Comparison of ENCODE assay signal across 8 cellular contexts in the genomic region with DNA sequence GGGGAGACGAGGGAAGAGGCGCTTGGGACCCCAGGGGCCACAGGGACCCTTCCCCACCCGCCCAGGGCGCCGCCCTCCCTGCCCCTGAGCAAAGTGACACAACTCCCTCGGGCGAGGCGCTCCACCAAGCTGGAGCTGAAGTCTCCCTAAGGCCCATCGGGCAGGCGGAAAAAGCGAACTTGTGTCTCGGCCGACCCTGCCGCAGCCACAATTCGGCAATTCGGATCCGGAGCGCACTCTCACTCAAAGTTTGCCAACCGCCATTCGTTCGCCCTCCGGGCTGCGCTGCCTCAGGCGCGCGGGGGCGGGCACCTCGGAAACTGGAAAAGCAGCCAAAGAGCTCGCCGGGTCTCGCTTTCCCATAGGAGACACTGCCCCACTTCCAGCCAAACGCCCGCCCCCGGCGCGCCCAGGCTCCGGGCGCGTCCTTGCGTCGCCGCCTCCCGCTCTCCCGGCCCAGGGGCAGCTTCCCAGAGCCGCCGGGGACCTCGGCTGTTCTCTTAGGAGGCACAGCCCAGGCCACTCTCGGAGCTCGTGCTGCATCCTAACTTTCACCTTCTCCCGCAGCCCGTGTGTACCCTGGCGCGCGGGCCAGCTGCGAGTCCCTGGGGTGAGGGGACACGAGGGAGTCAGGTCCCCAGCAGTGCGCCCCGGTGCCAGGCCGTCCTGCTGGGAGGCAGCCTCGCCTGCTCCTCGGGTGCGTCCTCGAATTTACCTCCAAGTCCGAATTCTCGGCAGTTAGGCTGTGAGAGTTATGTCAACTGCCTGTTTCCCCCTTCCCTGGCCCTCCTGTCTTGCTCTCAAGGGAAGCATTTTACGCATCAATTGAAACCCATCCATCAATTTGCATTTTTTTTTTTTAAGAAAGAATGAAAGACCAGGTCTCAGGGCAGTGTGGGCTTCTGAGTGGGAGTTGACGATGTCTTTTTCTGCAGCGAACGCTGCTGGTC. TPM values are rescaled to one million over a fixed set of nuclear protein-coding genes. Genes with fewer than 3 reads are reported as not detected.
DNase-seq lines count a peak whose midpoint lies in the region; ATAC-seq and TF ChIP-seq lines count a peak whose summit lies in the region.

No MANE protein-coding gene starts in this region.

- no peak overlapping the region for H3K27ac Mint-ChIP-seq in activated naive CD8-positive, alpha-beta T cell treated with anti-CD3 and anti-CD28 coated beads for 36 hours

- H3K4me3 Mint-ChIP-seq in activated naive CD8-positive, alpha-beta T cell treated with anti-CD3 and anti-CD28 coated beads for 36 hours: peak overlapping the region; percentile 66

- H3K4me3 ChIP-seq in BJ (ENCODE audit: low read depth, low read length) (peak overlapping the region; percentile 78), cardiac muscle cell (peak overlapping the region; percentile 78), osteoblast (ENCODE audit: insufficient read depth, low read length) (peak overlapping the region; percentile 80)

- H3K4me2 ChIP-seq in osteoblast (ENCODE audit: insufficient read depth, low read length): peak overlapping the region; percentile 83

- no peak for DNase-seq in BJ (ENCODE audit: low read depth)
- peak; percentile 65 for DNase-seq in GM20000 (ENCODE audit: low spot score)
- DNase-seq in NCI-H446 treated with DMSO at 0.1 percent for 48 hours (lab: John Stamatoyannopoulos, UW): peak; percentile 21
- peak; percentile 16 for DNase-seq in activated naive CD8-positive, alpha-beta T cell treated with anti-CD3 and anti-CD28 coated beads for 36 hours
- DNase-seq in cardiac muscle cell (ENCODE audit: low read depth in 1 of 2, low spot score in 1 of 2): peak; percentile 64 to 77
- DNase-seq in osteoblast (ENCODE audit: insufficient read length, low spot score, missing footprints): peak; percentile 94
- no peak for DNase-seq in MV-4-11 (lab: John Stamatoyannopoulos, UW)

- peaks cover 13% of the 10 kb centered on the region for H3K36me3 Mint-ChIP-seq in activated naive CD8-positive, alpha-beta T cell treated with anti-CD3 and anti-CD28 coated beads for 36 hours

- H3K4me1 ChIP-seq in cardiac muscle cell (ENCODE audit: low read depth) (peaks cover 18% of the 10 kb centered on the region), osteoblast (ENCODE audit: insufficient read depth, low read length) (peaks cover 12% of the 10 kb centered on the region)

- peaks cover 1% of the 10 kb centered on the region for H3K9me3 Mint-ChIP-seq in activated naive CD8-positive, alpha-beta T cell treated with anti-CD3 and anti-CD28 coated beads for 36 hours

- no peaks in the 10 kb centered on the region for H3K36me3 ChIP-seq in BJ (ENCODE audit: control insufficient read depth, insufficient read depth, low read length)
- H3K36me3 ChIP-seq in cardiac muscle cell: no peaks in the 10 kb centered on the region
- no peaks in the 10 kb centered on the region for H3K36me3 ChIP-seq in osteoblast (ENCODE audit: insufficient read depth, low read length)

- H3K27ac ChIP-seq in cardiac muscle cell: no peak overlapping the region
- H3K27ac ChIP-seq in osteoblast (ENCODE audit: low read depth, low read length): no peak overlapping the region

- peaks cover 21% of the 10 kb centered on the region for H3K79me2 ChIP-seq in osteoblast (ENCODE audit: insufficient read depth, low read length)

- TF ChIP-seq CTCF in BJ (IDR thresholded peaks at IDR 0.05; ENCODE audit: insufficient read depth, low read depth, low read length): no peak
- no peak for TF ChIP-seq CTCF in GM20000 (IDR thresholded peaks at IDR 0.05; ENCODE audit: extremely low read depth, missing control alignments)
- TF ChIP-seq CTCF in cardiac muscle cell (IDR thresholded peaks at IDR 0.05; ENCODE audit: low read depth, low read length): no peak
- TF ChIP-seq CTCF in osteoblast (IDR thresholded peaks at IDR 0.05; ENCODE audit: extremely low read depth, low read depth, low read length): no peak

- CTCF ChIA-PET in BJ (lab: Yijun Ruan, JAX): interaction anchor here (0.8 to 2.2 kb wide), 5 partner anchors 11 to 243 kb away, joined by 3 to 6 read pairs (median 3); no protein-coding TSS in a partner anchor

- ATAC-seq in HG03469 (IDR thresholded peaks at IDR 0.05; ENCODE audit: unreplicated experiment): no peak

- peaks cover 20% of the 10 kb centered on the region for H3K4me1 Mint-ChIP-seq in activated naive CD8-positive, alpha-beta T cell treated with anti-CD3 and anti-CD28 coated beads for 36 hours

- H2AFZ ChIP-seq in osteoblast (ENCODE audit: low read length): peak overlapping the region; percentile 52

- peaks cover 12% of the 10 kb centered on the region for H4K20me1 ChIP-seq in osteoblast (ENCODE audit: insufficient read depth, low read length)

- H3K9me3 ChIP-seq in cardiac muscle cell (ENCODE audit: low read depth) (no peaks in the 10 kb centered on the region), osteoblast (ENCODE audit: low read depth, low read length) (no peaks in the 10 kb centered on the region)

- peaks cover 58% of the 10 kb centered on the region for H3K27me3 Mint-ChIP-seq in activated naive CD8-positive, alpha-beta T cell treated with anti-CD3 and anti-CD28 coated beads for 36 hours

- H3K27me3 ChIP-seq in BJ (ENCODE audit: control insufficient read depth, insufficient read depth, low read length) (peaks cover 6% of the 10 kb centered on the region), cardiac muscle cell (peaks cover 79% of the 10 kb centered on the region), osteoblast (ENCODE audit: insufficient read depth, low read length) (peaks cover 44% of the 10 kb centered on the region)

- POLR2A ChIA-PET in BJ (lab: Charles Lee): no interaction called here

RNA-seq across cellular contexts. Expression of a gene that starts 1.4 kb away (rescaled TPM):
- polyA plus RNA-seq in BJ (2011; rRNA removed) (6.3 and 9.6 TPM in 2 replicates), cardiac muscle cell (2.7 and 3.9 TPM in 2 replicates)
- 7.1 and 7.5 TPM in 2 replicates for polyA minus RNA-seq in BJ (2011; rRNA and poly(A)+ RNA removed)
- total RNA-seq in activated naive CD8-positive, alpha-beta T cell treated with anti-CD3 and anti-CD28 coated beads for 36 hours: 1 to 10 TPM; 3.4 to 4.2 TPM
- total RNA-seq in cardiac muscle cell (20.2 and 23.1 TPM in 2 replicates), osteoblast (14.4 and 14.8 TPM in 2 replicates)

Comparison
In these comparisons a context has a peak if more than half of its experiments do, and no peak if none do; other contexts are left out.
1. DNase-seq: peak in GM20000 (single experiment), NCI-H446 treated with DMSO at 0.1 percent for 48 hours (single experiment), activated naive CD8-positive, alpha-beta T cell treated with anti-CD3 and anti-CD28 coated beads for 36 hours (single experiment), cardiac muscle cell (2 of 2) and osteoblast (single experiment); none in BJ (single experiment) and MV-4-11 (single experiment).
2. Peak in every context shown above with its lines, with median percentiles within 50 percentile points of each other: H3K4me3 ChIP-seq.